ENCODE assay signal across 7 cellular contexts in the genomic region with DNA sequence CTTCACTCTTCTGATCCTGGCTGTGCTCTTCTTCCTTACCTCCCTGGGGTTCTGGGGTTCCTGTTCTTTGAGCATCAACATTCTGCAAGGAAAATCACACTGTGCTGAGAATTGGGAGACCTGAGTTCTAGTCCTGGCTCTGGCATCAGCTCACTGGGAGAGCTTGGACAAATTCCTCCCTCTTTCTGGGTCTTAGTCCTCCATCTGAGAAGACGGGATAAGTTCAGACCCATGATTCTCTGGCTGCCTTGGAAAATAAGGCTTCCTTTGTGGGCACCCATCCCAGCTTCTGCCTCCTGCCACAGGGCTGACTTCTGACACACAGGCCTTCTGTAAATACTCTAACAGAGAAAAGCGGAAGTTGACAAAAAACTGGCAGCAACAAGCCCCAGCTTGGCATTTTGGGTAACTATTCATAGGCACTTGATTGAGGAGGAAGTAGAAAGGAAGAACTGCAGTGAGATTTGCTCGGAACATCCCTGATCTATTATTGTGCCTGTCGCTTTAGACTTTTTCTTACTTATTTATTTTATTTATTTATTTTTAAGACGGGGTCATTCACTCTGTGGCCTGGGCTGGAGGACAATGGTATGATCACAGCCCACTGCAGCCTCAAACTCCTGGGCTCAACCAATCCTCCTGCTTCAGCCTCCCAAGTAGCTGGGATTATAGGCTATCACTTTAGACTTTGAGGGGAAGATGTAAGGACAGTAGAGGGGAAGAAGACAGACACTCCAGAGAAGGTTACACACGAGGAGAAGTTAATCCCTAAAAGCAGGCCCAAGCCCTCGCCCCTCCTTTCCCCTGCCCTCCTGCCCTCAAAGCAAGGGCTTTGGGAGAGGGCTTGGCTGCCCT. TPM values are rescaled to one million over a fixed set of nuclear protein-coding genes. Genes with fewer than 3 reads are reported as not detected.
DNase-seq lines count a peak whose midpoint lies in the region; ATAC-seq and TF ChIP-seq lines count a peak whose summit lies in the region.

No MANE protein-coding gene starts in this region.

- H3K4me1 ChIP-seq in thoracic aorta (ENCODE audit: control insufficient read depth in 1 of 2, low read depth in 2 of 2), result peaks cover 13 to 23% of the 10 kb centered on the region in 2 donors

- peaks cover 6% of the 10 kb centered on the region for H3K36me3 Mint-ChIP-seq in central memory CD8-positive, alpha-beta T cell (ENCODE audit: insufficient read depth)

- no peaks in the 10 kb centered on the region for H3K27me3 ChIP-seq in thoracic aorta (replicated peaks; ENCODE audit: insufficient read depth)

- no peaks in the 10 kb centered on the region for H3K27me3 Mint-ChIP-seq in central memory CD8-positive, alpha-beta T cell

- H3K27ac Mint-ChIP-seq in central memory CD8-positive, alpha-beta T cell (ENCODE audit: low read depth), result peak overlapping the region; percentile 96

- no peaks in the 10 kb centered on the region for H3K9me3 ChIP-seq in thoracic aorta

- peaks cover 36% of the 10 kb centered on the region for H3K4me1 Mint-ChIP-seq in central memory CD8-positive, alpha-beta T cell

- no peaks in the 10 kb centered on the region for H3K36me3 ChIP-seq in thoracic aorta

- H3K4me3 Mint-ChIP-seq in central memory CD8-positive, alpha-beta T cell, result peak overlapping the region; percentile 83

- no peak for TF ChIP-seq CTCF in thoracic aorta (IDR thresholded peaks at IDR 0.05)

- DNase-seq in T follicular helper cell (ENCODE audit: low read depth) (peak; percentile 34), lung microvascular endothelial cell (ENCODE audit: low read depth in 2 of 2) (peak; percentile 51 to 74), thoracic aorta (ENCODE audit: low spot score) (peak; percentile 40), NCI-H1092 treated with DMSO at 0.1 percent for 48 hours (lab: John Stamatoyannopoulos, UW) (no peak)
- peak in 1 of 2 donors; percentile 42 for DNase-seq in central memory CD8-positive, alpha-beta T cell (ENCODE audit: low spot score in 2 of 2)

- H3K4me3 ChIP-seq in thoracic aorta, result peak overlapping the region; percentile 26

- ATAC-seq in GM18517 (IDR thresholded peaks at IDR 0.05; ENCODE audit: unreplicated experiment) (peak; percentile 76), HG03095 (IDR thresholded peaks at IDR 0.05; ENCODE audit: unreplicated experiment) (peak; percentile 50), thoracic aorta (ENCODE audit: insufficient number of reproducible peaks, low FRiP score, low read depth) (peak; percentile 76)
- ATAC-seq in central memory CD8-positive, alpha-beta T cell (replicated peaks; ENCODE audit: extremely low read depth, poor library complexity, severe bottlenecking), result peak; percentile 93

- peak overlapping the region; percentile 94 for H3K27ac ChIP-seq in thoracic aorta

- no peaks in the 10 kb centered on the region for H3K9me3 Mint-ChIP-seq in central memory CD8-positive, alpha-beta T cell

RNA-seq across cellular contexts. Expression of a gene that starts 7.9 kb away (rescaled TPM):
- total RNA-seq in lung microvascular endothelial cell, result 34.9 and 40.3 TPM in 2 replicates
- 100 to 1,000 TPM; 153 to 235 TPM for total RNA-seq in thoracic aorta
